ENCODE assay signal across 25 cellular contexts in the genomic region with DNA sequence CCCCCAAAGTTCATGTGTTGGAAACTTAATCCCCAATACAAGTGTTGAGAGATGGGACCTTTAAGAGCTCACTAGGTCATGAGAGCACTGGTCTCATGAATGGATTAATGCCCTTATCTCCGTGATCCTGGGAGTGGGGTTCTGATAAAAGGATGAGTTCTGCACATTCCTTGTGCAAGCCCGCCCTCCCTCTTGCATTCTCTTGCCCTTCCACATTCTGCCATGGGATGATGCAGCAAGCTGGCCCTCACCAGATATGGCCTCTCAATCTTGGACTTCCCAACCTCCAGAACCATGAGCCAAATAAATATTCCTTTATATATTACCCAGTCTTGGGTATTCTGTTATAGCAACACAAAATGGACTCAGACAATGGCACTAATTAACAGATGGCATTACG. TPM values are rescaled to one million over a fixed set of nuclear protein-coding genes. Genes with fewer than 3 reads are reported as not detected.
DNase-seq lines count a peak whose midpoint lies in the region; ATAC-seq and TF ChIP-seq lines count a peak whose summit lies in the region.
"Had no signal": no experiment of that assay in that cellular context is flagged by ENCODE, and none has a peak within 500 bp of the region (broad histone marks: within the 10 kb centered on the region; RNA-seq: fewer than 3 reads in every experiment).

No MANE protein-coding gene starts in this region.

- H3K27me3 Mint-ChIP-seq in activated naive CD8-positive, alpha-beta T cell: no peaks in the 10 kb centered on the region
- H3K27me3 Mint-ChIP-seq in activated naive CD8-positive, alpha-beta T cell treated with anti-CD3 and anti-CD28 coated beads, Interleukin-2, amount 50 U/mL, for 24 hours: no peaks in the 10 kb centered on the region
- H3K27me3 Mint-ChIP-seq in activated B cell treated with CpG ODN at 0.5 μM for 24 hours (no peaks in the 10 kb centered on the region), immature natural killer cell (ENCODE audit: low read depth in 3 of 3) (peaks cover 0 to 1% (median 0%) of the 10 kb centered on the region in 3 donors)
- H3K27me3 Mint-ChIP-seq: CD8-positive, alpha-beta memory T cell had no signal

- H3K27me3 ChIP-seq in GM23248 (replicated peaks; ENCODE audit: insufficient read depth): no peaks in the 10 kb centered on the region

- intact Hi-C loops in activated B cell treated with CpG ODN at 0.5 μM for 24 hours (cut with micrococcal nuclease): no loop called here
- intact Hi-C loops in OCI-LY7 (cut with micrococcal nuclease; ENCODE audit: unreplicated experiment): no loop called here

- H3K9me3 Mint-ChIP-seq in activated naive CD8-positive, alpha-beta T cell (ENCODE audit: low read depth): peaks cover 2% of the 10 kb centered on the region
- H3K9me3 Mint-ChIP-seq in activated naive CD8-positive, alpha-beta T cell treated with anti-CD3 and anti-CD28 coated beads, Interleukin-2, amount 50 U/mL, for 24 hours: no peaks in the 10 kb centered on the region
- H3K9me3 Mint-ChIP-seq in activated B cell treated with CpG ODN at 0.5 μM for 24 hours: no peaks in the 10 kb centered on the region
- no peaks in the 10 kb centered on the region for H3K9me3 Mint-ChIP-seq in immature natural killer cell
- no peaks in the 10 kb centered on the region for H3K9me3 Mint-ChIP-seq in stimulated activated effector memory CD8-positive, alpha-beta T cell treated with anti-CD3 and anti-CD28 coated beads, Interleukin-12 subunit alpha, Interleukin-12 subunit beta, amount 100 ng/mL, for 72 hours
- H3K9me3 Mint-ChIP-seq: CD8-positive, alpha-beta memory T cell had no signal

- peak overlapping the region; percentile 7 for H3K4me3 Mint-ChIP-seq in activated naive CD8-positive, alpha-beta T cell
- no peak overlapping the region for H3K4me3 Mint-ChIP-seq in activated naive CD8-positive, alpha-beta T cell treated with anti-CD3 and anti-CD28 coated beads, Interleukin-2, amount 50 U/mL, for 24 hours
- no peak overlapping the region for H3K4me3 Mint-ChIP-seq in activated B cell treated with CpG ODN at 0.5 μM for 24 hours
- no peak overlapping the region for H3K4me3 Mint-ChIP-seq in immature natural killer cell
- H3K4me3 Mint-ChIP-seq in stimulated activated effector memory CD8-positive, alpha-beta T cell treated with anti-CD3 and anti-CD28 coated beads, Interleukin-12 subunit alpha, Interleukin-12 subunit beta, amount 100 ng/mL, for 72 hours: no peak overlapping the region

- POLR2A ChIA-PET in activated B cell treated with CpG ODN at 0.5 μM for 24 hours (lab: Charles Lee) (interaction anchor here (0.6 to 0.7 kb wide), 2 partner anchors 15 to 571 kb away, joined by 3 to 6 read pairs; a partner anchor contains a TSS), OCI-LY7 (lab: Charles Lee) (interaction anchor here (0.6 to 1.7 kb wide), 5 partner anchors 9 to 34 kb away, joined by 3 to 4 read pairs (median 3); a partner anchor contains a TSS)

- no peak overlapping the region for H3K4me3 ChIP-seq in OCI-LY7 (ENCODE audit: low read depth, low read length, poor library complexity, severe bottlenecking)
- no peak overlapping the region for H3K4me3 ChIP-seq in GM23248

- CTCF ChIA-PET in activated B cell treated with CpG ODN at 0.5 μM for 24 hours (lab: Charles Lee): no interaction called here
- CTCF ChIA-PET in OCI-LY7 (lab: Charles Lee; ENCODE audit: unreplicated experiment): no interaction called here

- H3K36me3 Mint-ChIP-seq in activated naive CD8-positive, alpha-beta T cell: peaks cover 5% of the 10 kb centered on the region
- H3K36me3 Mint-ChIP-seq in activated naive CD8-positive, alpha-beta T cell treated with anti-CD3 and anti-CD28 coated beads, Interleukin-2, amount 50 U/mL, for 24 hours (ENCODE audit: low read depth): peaks cover 14% of the 10 kb centered on the region
- H3K36me3 Mint-ChIP-seq in activated B cell treated with CpG ODN at 0.5 μM for 24 hours (ENCODE audit: low read depth): peaks cover 15% of the 10 kb centered on the region
- H3K36me3 Mint-ChIP-seq in immature natural killer cell: peaks cover 4 to 5% (median 5%) of the 10 kb centered on the region in 3 donors
- peaks cover 37% of the 10 kb centered on the region for H3K36me3 Mint-ChIP-seq in stimulated activated effector memory CD8-positive, alpha-beta T cell treated with anti-CD3 and anti-CD28 coated beads, Interleukin-12 subunit alpha, Interleukin-12 subunit beta, amount 100 ng/mL, for 72 hours

- no TSS peak for BruUV-seq in OCI-LY7 (replicated peaks; lab: Mats Ljungman, UMichigan)

- H4K20me1 ChIP-seq in OCI-LY7 (ENCODE audit: insufficient read depth, low read length): no peaks in the 10 kb centered on the region
- H4K20me1 ChIP-seq in GM23248 (ENCODE audit: insufficient read depth): no peaks in the 10 kb centered on the region; the same call in 1 of the 2 replicates

- peaks cover 58% of the 10 kb centered on the region; the same call in 1 of the 2 replicates for H3K79me2 ChIP-seq in OCI-LY7 (ENCODE audit: insufficient read depth, low read depth, low read length)
- H3K79me2 ChIP-seq in GM23248 (ENCODE audit: insufficient read depth): peaks cover 100% of the 10 kb centered on the region

- DNase-seq in activated naive CD8-positive, alpha-beta T cell treated with anti-CD3 and anti-CD28 coated beads, Interleukin-2, amount 50 U/mL, for 24 hours: no peak
- DNase-seq in activated B cell treated with CpG ODN at 0.5 μM for 24 hours (no peak), immature natural killer cell (no peak), OCI-LY7 (ENCODE audit: low spot score) (no peak), GM23248 (no peak)
- no peak for DNase-seq in stimulated activated effector memory CD8-positive, alpha-beta T cell treated with anti-CD3 and anti-CD28 coated beads, Interleukin-12 subunit alpha, Interleukin-12 subunit beta, amount 100 ng/mL, for 72 hours (ENCODE audit: low spot score in 2 of 2)
- DNase-seq: 8988T; AML-193; C1 segment of cervical spinal cord; Calu3; CD8-positive, alpha-beta memory T cell; DMS153; IMR-90; NCI-H1105 treated with DMSO at 0.1 percent for 48 hours; NCI-H1694; NCI-H2081; NCI-H2171; NCI-H345; NCI-H524; NCI-H774; NK-92 treated with Interleukin-12 subunit alpha and Interleukin-12 subunit beta, amount 100 ng/mL, for 24 hours had no signal

- no peaks in the 10 kb centered on the region for H3F3A ChIP-seq in GM23248 (ENCODE audit: insufficient read depth)

- ATAC-seq in activated naive CD8-positive, alpha-beta T cell treated with anti-CD3 and anti-CD28 coated beads, Interleukin-2, amount 50 U/mL, for 24 hours: no peak
- ATAC-seq in activated B cell treated with CpG ODN at 0.5 μM for 24 hours (ENCODE audit: low read depth): no peak
- ATAC-seq in stimulated activated effector memory CD8-positive, alpha-beta T cell treated with anti-CD3 and anti-CD28 coated beads, Interleukin-12 subunit alpha, Interleukin-12 subunit beta, amount 100 ng/mL, for 72 hours: no peak
- ATAC-seq in HG02852 (IDR thresholded peaks at IDR 0.05; ENCODE audit: unreplicated experiment): no peak
- ATAC-seq: HCT116, Right ventricle myocardium inferior had no signal

- H3K9ac ChIP-seq in GM23248: no peak overlapping the region

- H3K9me3 ChIP-seq in OCI-LY7 (ENCODE audit: low read length): no peaks in the 10 kb centered on the region
- no peaks in the 10 kb centered on the region for H3K9me3 ChIP-seq in GM23248 (ENCODE audit: low read depth)

- in situ Hi-C loops in GM23248 (cut with MboI): no loop called here

- TF ChIP-seq CTCF in activated B cell treated with CpG ODN at 0.5 μM for 24 hours (IDR thresholded peaks at IDR 0.05) (no peak), OCI-LY7 (conservative IDR thresholded peaks at IDR 0.05; ENCODE audit: low read length) (no peak)

- no peak overlapping the region for H2AFZ ChIP-seq in OCI-LY7 (ENCODE audit: low read length)
- H2AFZ ChIP-seq in GM23248: no peak overlapping the region

- peaks cover 56% of the 10 kb centered on the region for H3K4me1 Mint-ChIP-seq in activated naive CD8-positive, alpha-beta T cell (ENCODE audit: low read depth)
- H3K4me1 Mint-ChIP-seq in activated naive CD8-positive, alpha-beta T cell treated with anti-CD3 and anti-CD28 coated beads, Interleukin-2, amount 50 U/mL, for 24 hours: peaks cover 55% of the 10 kb centered on the region
- H3K4me1 Mint-ChIP-seq in activated B cell treated with CpG ODN at 0.5 μM for 24 hours (peaks cover 46% of the 10 kb centered on the region), immature natural killer cell (peaks cover 50 to 64% of the 10 kb centered on the region in 2 donors)
- H3K4me1 Mint-ChIP-seq in stimulated activated effector memory CD8-positive, alpha-beta T cell treated with anti-CD3 and anti-CD28 coated beads, Interleukin-12 subunit alpha, Interleukin-12 subunit beta, amount 100 ng/mL, for 72 hours: peaks cover 20% of the 10 kb centered on the region

- no peak overlapping the region for H3K27ac ChIP-seq in OCI-LY7 (ENCODE audit: low read depth, low read length, poor library complexity, severe bottlenecking)
- no peak overlapping the region for H3K27ac ChIP-seq in GM23248

- H3K9me2 ChIP-seq in OCI-LY7 (ENCODE audit: insufficient read depth, low read length) (no peaks in the 10 kb centered on the region), GM23248 (ENCODE audit: insufficient read depth) (no peaks in the 10 kb centered on the region)

- 86% methylated on average over 3 of the region's 3 CpGs for WGBS in GM23248 (ENCODE audit: low coverage in 1 of 2, low lambda C conversion rate in 2 of 2, missing lambda C conversion rate in 2 of 2), 2 experiments

- H3K4me2 ChIP-seq in OCI-LY7 (ENCODE audit: low read length) (no peak overlapping the region), GM23248 (ENCODE audit: unreplicated experiment) (no peak overlapping the region)

- H3K4me1 ChIP-seq in OCI-LY7 (ENCODE audit: insufficient read depth, low read length, poor library complexity, severe bottlenecking) (no peaks in the 10 kb centered on the region), GM23248 (ENCODE audit: insufficient read depth) (peaks cover 11% of the 10 kb centered on the region)

- peaks cover 24% of the 10 kb centered on the region for H3K36me3 ChIP-seq in OCI-LY7 (ENCODE audit: insufficient read depth, low read length)
- H3K36me3 ChIP-seq in GM23248 (ENCODE audit: low read depth): no peaks in the 10 kb centered on the region

- peak overlapping the region; percentile 37 for H3K27ac Mint-ChIP-seq in activated naive CD8-positive, alpha-beta T cell
- H3K27ac Mint-ChIP-seq in activated naive CD8-positive, alpha-beta T cell treated with anti-CD3 and anti-CD28 coated beads, Interleukin-2, amount 50 U/mL, for 24 hours: no peak overlapping the region
- H3K27ac Mint-ChIP-seq in activated B cell treated with CpG ODN at 0.5 μM for 24 hours (peak overlapping the region; percentile 18), immature natural killer cell (peak overlapping the region in 4 of 6 donors; percentile 6 to 65 (median 38))
- peak overlapping the region; percentile 37 for H3K27ac Mint-ChIP-seq in stimulated activated effector memory CD8-positive, alpha-beta T cell treated with anti-CD3 and anti-CD28 coated beads, Interleukin-12 subunit alpha, Interleukin-12 subunit beta, amount 100 ng/mL, for 72 hours

RNA-seq across cellular contexts. Expression of a gene that starts 14.1 kb away (rescaled TPM):
- total RNA-seq in activated B cell treated with CpG ODN at 0.5 μM for 24 hours: 72.7 and 81.4 TPM in 2 replicates
- 100 to 1,000 TPM in 1 of 3 donors, 10 to 100 TPM in 2; 80.8 to 190 (median 86.3) TPM for polyA plus RNA-seq in immature natural killer cell
- total RNA-seq in OCI-LY7 (2014; rRNA removed; shearing (Covaris generic)): 40.4 and 57.8 TPM in 2 replicates
- total RNA-seq in OCI-LY7 (2022): 66.7 and 69.8 TPM in 2 replicates
- 129 and 136 TPM in 2 replicates for total RNA-seq in GM23248 (2014; rRNA removed; shearing (Covaris generic))
- polyA plus RNA-seq in GM23248 (2016; fragmentation: Nextera tagmentation; extraction: Ambion mirVana): 139 and 145 TPM in 2 replicates
